24 cellular contexts compared by ENCODE assay signal in the genomic region with DNA sequence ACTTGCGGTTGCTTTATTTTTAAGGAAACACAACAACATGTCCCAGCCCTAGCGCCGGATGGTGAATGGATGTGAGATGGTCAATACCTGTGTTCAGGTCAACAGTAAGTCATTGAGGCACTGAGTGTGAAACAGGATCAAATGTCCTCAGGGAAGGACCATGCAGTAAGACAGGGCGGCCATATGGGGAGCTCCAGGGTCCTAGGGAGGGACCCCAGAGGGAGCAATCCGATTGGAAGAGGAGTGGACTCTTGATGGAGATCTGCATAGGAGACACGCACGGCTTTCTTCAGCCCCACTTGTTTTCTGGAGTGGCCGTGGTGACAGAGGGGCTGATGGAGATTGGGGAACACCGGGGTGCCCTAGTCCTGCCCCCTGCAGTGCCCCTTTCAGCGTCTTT.
"Had no signal": no experiment of that assay in that cellular context is flagged by ENCODE, and none has a peak within 500 bp of the region (broad histone marks: within the 10 kb centered on the region; RNA-seq: fewer than 3 reads in every experiment).

No MANE protein-coding gene starts in this region.

- H3K4me2 ChIP-seq: KMS-11, PC-9 had no signal

- H3K9me3 ChIP-seq: Peyer's patch, SJCRH30 had no signal

- H3K27ac ChIP-seq: KMS-11, PC-9, Peyer's patch, SJCRH30 had no signal

- H3K36me3 ChIP-seq: Peyer's patch, SJCRH30 had no signal

- H3K27me3 ChIP-seq: Peyer's patch, SJCRH30 had no signal

- H3K4me1 ChIP-seq: Peyer's patch, SJCRH30 had no signal

- H3K9ac ChIP-seq: KMS-11 had no signal

- FAIRE-seq: HepG2 had no signal

- H2AFZ ChIP-seq: PC-9 had no signal

- H3K4me3 ChIP-seq: PC-9, Peyer's patch, SJCRH30 had no signal

- DNase-seq: IMR-90, Kasumi-1, MM.1S, NCI-H1092 treated with DMSO at 0.1 percent for 48 hours, NCI-H1436, NCI-H187, NCI-H2029, NCI-H2081 treated with DMSO at 0.1 percent for 48 hours, NCI-H2171, NCI-H226, NCI-H446, NCI-H510A, NCI-H524 treated with DMSO at 0.1 percent for 48 hours, NCI-H69, NCI-H774, OCI-M1, PC-9, Peyer's patch, SHP77 treated with DMSO at 0.1 percent for 48 hours, SJCRH30 had no signal

- ATAC-seq: HepG2, Right ventricle myocardium inferior, SK-N-SH treated with all-trans-retinoic acid at 6 μM for 48 hours had no signal
